Comparison of ENCODE assay signal across 24 cellular contexts in the genomic region with DNA sequence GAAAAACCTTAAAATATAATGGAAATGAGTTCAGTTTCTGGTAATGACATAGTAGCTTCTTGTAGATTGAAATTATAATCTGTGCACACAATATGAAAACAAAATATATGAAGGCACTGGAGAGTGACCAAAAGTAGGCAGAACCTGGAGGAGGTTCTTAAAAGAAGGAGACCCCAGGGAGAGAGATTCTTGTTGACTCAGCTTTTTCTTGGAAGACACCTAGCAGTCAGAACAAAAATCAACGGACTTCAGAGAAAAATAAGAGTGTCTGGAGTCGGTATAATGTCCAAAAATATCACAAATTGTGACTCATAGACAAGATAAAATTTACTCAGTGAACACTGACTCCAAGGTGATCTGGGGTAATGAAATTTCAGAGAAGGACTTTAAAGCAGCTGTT.
DNase-seq lines count a peak whose midpoint lies in the region; ATAC-seq, FAIRE-seq and TF ChIP-seq lines count a peak whose summit lies in the region.
"Had no signal": no experiment of that assay in that cellular context is flagged by ENCODE, and none has a peak within 500 bp of the region (broad histone marks: within the 10 kb centered on the region; RNA-seq: fewer than 3 reads in every experiment).

No MANE protein-coding gene starts in this region.

- DNase-seq in A549 (ENCODE audit: low read depth in 1 of 2, low spot score in 1 of 2) (no peak), IMR-90 (no peak), K562 (ENCODE audit: extremely low read depth in 1 of 4, low spot score in 3 of 4) (no peak), DMS 273 (lab: John Stamatoyannopoulos, UW; ENCODE audit: unreplicated experiment) (no peak), NCI-H1930 (lab: John Stamatoyannopoulos, UW) (no peak), hippocampal formation (lab: John Stamatoyannopoulos, UW) (no peak)
- DNase-seq: 8988T; AML-193; Caco-2; Calu3; CD4-positive, alpha-beta T cell; CD8-positive, alpha-beta T cell; DMS 273 treated with DMSO at 0.1 percent for 48 hours; DMS153; DMS53; DMS79; DND-41; EL; GDM1 had no signal

- WGBS in A549 (ENCODE audit: missing lambda C conversion rate): 0% methylated on average over 2 of the region's 2 CpGs
- WGBS in IMR-90 (ENCODE audit: extremely low coverage in 2 of 2, insufficient read length in 1 of 2), 2 experiments: no CpG with 5 or more reads among the region's 2 CpGs
- WGBS in K562 (ENCODE audit: insufficient coverage, low coverage, missing lambda C conversion rate): 0% methylated on average over 2 of the region's 2 CpGs

- H3K79me1 ChIP-seq in IMR-90 (ENCODE audit: low read depth in 1 of 2, low read length in 2 of 2): no peaks in the 10 kb centered on the region

- H4K20me1 ChIP-seq in IMR-90 (ENCODE audit: insufficient read depth, low read length) (no peaks in the 10 kb centered on the region), K562 (replicated peaks; ENCODE audit: control insufficient read depth, insufficient read depth, low read length) (no peaks in the 10 kb centered on the region)
- H4K20me1 ChIP-seq: BLaER1 treated with 17β-estradiol and CSF1 and Interleukin-3, amounts not matched to agents 10 nM and 100 nM had no signal

- H3K14ac ChIP-seq in IMR-90 (replicated peaks; ENCODE audit: low read depth, low read length): no peak overlapping the region

- in situ Hi-C loops in IMR-90 (cut with MboI; ENCODE audit: low sequenced_read_pairs): no loop called here
- in situ Hi-C loops in K562 (cut with MboI): no loop called here

- CTCF ChIA-PET in A549 (lab: Yijun Ruan, JAX) (no interaction called here), IMR-90 (lab: Yijun Ruan, JAX) (no interaction called here), K562 (lab: Yijun Ruan, JAX; ENCODE audit: low intra/inter-chr PET ratio) (no interaction called here)

- H4K91ac ChIP-seq in IMR-90 (ENCODE audit: insufficient read depth, low read depth, low read length): no peak overlapping the region

- no peak overlapping the region for H4K8ac ChIP-seq in IMR-90 (ENCODE audit: low read depth in 2 of 2, low read length in 2 of 2)

- FAIRE-seq in A549 (lab: Jason Lieb, UNC) (no peak), K562 (lab: Jason Lieb, UNC) (no peak)
- FAIRE-seq: GM12878, GM12892, GM18507 had no signal

- H4K5ac ChIP-seq in IMR-90 (ENCODE audit: low read depth, low read length): no peak overlapping the region

- no peak overlapping the region for H3K27ac ChIP-seq in A549
- no peak overlapping the region for H3K27ac ChIP-seq in IMR-90 (ENCODE audit: insufficient read depth, low read length)
- no peak overlapping the region for H3K27ac ChIP-seq in K562 (ENCODE audit: extremely low read depth, low read depth, low read length)
- H3K27ac ChIP-seq: BLaER1 treated with 17β-estradiol and CSF1 and Interleukin-3, amounts not matched to agents 10 nM and 100 nM; C4-2B had no signal

- no peak for TF ChIP-seq CTCF in A549 (IDR thresholded peaks at IDR 0.05)
- no peak for TF ChIP-seq CTCF in IMR-90 (conservative IDR thresholded peaks at IDR 0.05; ENCODE audit: low read depth, low read length)
- no peak for TF ChIP-seq CTCF in K562 (IDR thresholded peaks at IDR 0.05 in 2 of 3, conservative IDR thresholded peaks at IDR 0.05 in 1 of 3; ENCODE audit: insufficient read depth in 2 of 3, low read depth in 1 of 3, low read length in 3 of 3)

- dilution Hi-C loops in IMR-90 (cut with HindIII; ENCODE audit: low sequenced_read_pairs, unreplicated experiment): no loop called here

- TF ChIP-seq RAD21 in A549 (conservative IDR thresholded peaks at IDR 0.05 in 1 of 2, IDR thresholded peaks at IDR 0.05 in 1 of 2) (no peak), IMR-90 (IDR thresholded peaks at IDR 0.05; ENCODE audit: low read length) (no peak), K562 (CRISPR knock-in tag; conservative IDR thresholded peaks at IDR 0.05 in 1 of 2, IDR thresholded peaks at IDR 0.05 in 1 of 2) (no peak)

- no peak overlapping the region for H3K4ac ChIP-seq in IMR-90 (ENCODE audit: low read depth, low read length)

- no peak for ATAC-seq in A549
- no peak for ATAC-seq in IMR-90 (ENCODE audit: low read depth)
- no peak for ATAC-seq in K562
- ATAC-seq: CD8-positive, alpha-beta T cell; GM12878 had no signal

- no peak overlapping the region for H3K23ac ChIP-seq in IMR-90 (ENCODE audit: low read depth, low read length)

- no peak overlapping the region for H2BK120ac ChIP-seq in IMR-90 (ENCODE audit: low read depth, low read length)

- H3K9ac ChIP-seq in IMR-90 (ENCODE audit: low read depth, low read length) (no peak overlapping the region), K562 (ENCODE audit: insufficient read depth in 1 of 2, low read depth in 2 of 2, low read length in 2 of 2) (no peak overlapping the region)
- H3K9ac ChIP-seq: BLaER1 treated with 17β-estradiol and CSF1 and Interleukin-3, amounts not matched to agents 10 nM and 100 nM had no signal

- H3K9me3 ChIP-seq in A549 (no peaks in the 10 kb centered on the region), IMR-90 (ENCODE audit: control insufficient read depth, insufficient read depth, low read length) (no peaks in the 10 kb centered on the region), K562 (replicated peaks; ENCODE audit: control insufficient read depth, insufficient read depth, low read depth, low read length) (no peaks in the 10 kb centered on the region)
- H3K9me3 ChIP-seq: Caco-2 had no signal

- no peak overlapping the region for H3K18ac ChIP-seq in IMR-90 (ENCODE audit: low read depth, low read length)

- H3K4me3 ChIP-seq in A549: no peak overlapping the region
- no peak overlapping the region for H3K4me3 ChIP-seq in IMR-90 (ENCODE audit: insufficient read depth, low read depth, low read length)
- H3K4me3 ChIP-seq in K562: no peak overlapping the region
- H3K4me3 ChIP-seq: BLaER1 treated with 17β-estradiol and CSF1 and Interleukin-3, amounts not matched to agents 10 nM and 100 nM; GM12878 had no signal

- H2BK20ac ChIP-seq in IMR-90 (ENCODE audit: low read depth, low read length): no peak overlapping the region

- H3K79me2 ChIP-seq in K562 (ENCODE audit: control insufficient read depth, insufficient read depth, low read length): no peaks in the 10 kb centered on the region

- no peak overlapping the region for H3K56ac ChIP-seq in IMR-90 (ENCODE audit: extremely low read depth, insufficient read depth, low read length)

- intact Hi-C loops in IMR-90 (cut with micrococcal nuclease) (no loop called here), K562 (cut with micrococcal nuclease) (no loop called here)

- H2AFZ ChIP-seq in IMR-90 (replicated peaks; ENCODE audit: low read length, poor library complexity) (no peak overlapping the region), K562 (ENCODE audit: low read depth, low read length) (no peak overlapping the region)

- H3K36me3 ChIP-seq in IMR-90 (ENCODE audit: control insufficient read depth, insufficient read depth, low read length) (no peaks in the 10 kb centered on the region), K562 (ENCODE audit: control insufficient read depth, insufficient read depth, low read length) (no peaks in the 10 kb centered on the region)
- H3K36me3 ChIP-seq: BLaER1 treated with 17β-estradiol and CSF1 and Interleukin-3, amounts not matched to agents 10 nM and 100 nM had no signal

- H2AK9ac ChIP-seq in IMR-90 (replicated peaks; ENCODE audit: low read depth, low read length, poor library complexity): no peak overlapping the region

- H2BK5ac ChIP-seq in IMR-90 (ENCODE audit: low read depth, low read length, poor library complexity, severe bottlenecking): no peak overlapping the region

- TF ChIP-seq POLR2A in A549 (IDR thresholded peaks at IDR 0.05; ENCODE audit: low read length) (no peak), IMR-90 (IDR thresholded peaks at IDR 0.05; ENCODE audit: low read depth, low read length) (no peak), K562 (conservative IDR thresholded peaks at IDR 0.05) (no peak)

- POLR2A ChIA-PET in A549 (lab: Yijun Ruan, JAX): no interaction called here
- POLR2A ChIA-PET in IMR-90 (lab: Charles Lee; ENCODE audit: unreplicated experiment): no interaction called here
- POLR2A ChIA-PET in K562 (lab: Yijun Ruan, JAX): no interaction called here

- H2BK15ac ChIP-seq in IMR-90 (ENCODE audit: low read depth, low read length): no peak overlapping the region

- no peak overlapping the region for H2AK5ac ChIP-seq in IMR-90 (ENCODE audit: low read depth, low read length)

- H3K4me1 ChIP-seq in A549 (no peaks in the 10 kb centered on the region), IMR-90 (ENCODE audit: control insufficient read depth, insufficient read depth, low read length) (no peaks in the 10 kb centered on the region), K562 (replicated peaks in 1 of 2; ENCODE audit: control insufficient read depth in 2 of 2, insufficient read depth in 2 of 2, low read length in 2 of 2) (no peaks in the 10 kb centered on the region)
- H3K4me1 ChIP-seq: Caco-2 had no signal

- H3K27me3 ChIP-seq in IMR-90 (ENCODE audit: control insufficient read depth, insufficient read depth, low read length): no peaks in the 10 kb centered on the region
- H3K27me3 ChIP-seq in K562 (ENCODE audit: control insufficient read depth in 2 of 2, insufficient read depth in 2 of 2, low read length in 2 of 2): no peaks in the 10 kb centered on the region
- H3K27me3 ChIP-seq: BLaER1 treated with 17β-estradiol and CSF1 and Interleukin-3, amounts not matched to agents 10 nM and 100 nM had no signal

- no peaks in the 10 kb centered on the region for H3K9me1 ChIP-seq in IMR-90 (ENCODE audit: insufficient read depth, low read length)
- no peaks in the 10 kb centered on the region for H3K9me1 ChIP-seq in K562 (ENCODE audit: control insufficient read depth, insufficient read depth, low read length)

- H3K4me2 ChIP-seq in A549 (no peak overlapping the region), IMR-90 (ENCODE audit: low read depth, low read length) (no peak overlapping the region), K562 (ENCODE audit: insufficient read depth, low read length) (no peak overlapping the region)
- H3K4me2 ChIP-seq: BLaER1 treated with 17β-estradiol and CSF1 and Interleukin-3, amounts not matched to agents 10 nM and 100 nM had no signal

- no TSS peak for BruUV-seq in IMR-90 (replicated peaks; lab: Mats Ljungman, UMichigan)
- BruUV-seq in K562 (replicated peaks; lab: Mats Ljungman, UMichigan): no TSS peak

- TF ChIP-seq EP300 in A549 (IDR thresholded peaks at IDR 0.05) (no peak), K562 (IDR thresholded peaks at IDR 0.05; ENCODE audit: low read length) (no peak)

TF ChIP-seq in A549, 52 proteins besides CTCF, POLR2A, EP300 and RAD21:
- TF ChIP-seq CBX2 (IDR thresholded peaks at IDR 0.05; ENCODE audit: borderline replicate concordance, low read depth): no peak
- peak; percentile 38 for TF ChIP-seq MAFK (IDR thresholded peaks at IDR 0.05; ENCODE audit: partially characterized antibody)

TF ChIP-seq in IMR-90, 13 proteins besides CTCF, POLR2A, EP300 and RAD21:
- TF ChIP-seq CEBPB (IDR thresholded peaks at IDR 0.05; ENCODE audit: low read depth, low read length) (no peak), MAFK (IDR thresholded peaks at IDR 0.05; ENCODE audit: low read depth, low read length) (peak; percentile 78)
TF ChIP-seq in IMR-90: peak in this region for 1.

TF ChIP-seq in K562, 482 proteins besides CTCF, POLR2A, EP300 and RAD21 (continues in another document):
- TF ChIP-seq CREBBP (IDR thresholded peaks at IDR 0.05; ENCODE audit: low read depth, low read length) (no peak), THRAP3 (IDR thresholded peaks at IDR 0.05; ENCODE audit: borderline replicate concordance) (no peak), TOE1 (IDR thresholded peaks at IDR 0.05; ENCODE audit: borderline replicate concordance) (no peak), TOE1 (CRISPR knock-in tag; IDR thresholded peaks at IDR 0.05; ENCODE audit: borderline replicate concordance, low read depth) (no peak)
